9 cellular contexts compared by ENCODE assay signal in the genomic region with DNA sequence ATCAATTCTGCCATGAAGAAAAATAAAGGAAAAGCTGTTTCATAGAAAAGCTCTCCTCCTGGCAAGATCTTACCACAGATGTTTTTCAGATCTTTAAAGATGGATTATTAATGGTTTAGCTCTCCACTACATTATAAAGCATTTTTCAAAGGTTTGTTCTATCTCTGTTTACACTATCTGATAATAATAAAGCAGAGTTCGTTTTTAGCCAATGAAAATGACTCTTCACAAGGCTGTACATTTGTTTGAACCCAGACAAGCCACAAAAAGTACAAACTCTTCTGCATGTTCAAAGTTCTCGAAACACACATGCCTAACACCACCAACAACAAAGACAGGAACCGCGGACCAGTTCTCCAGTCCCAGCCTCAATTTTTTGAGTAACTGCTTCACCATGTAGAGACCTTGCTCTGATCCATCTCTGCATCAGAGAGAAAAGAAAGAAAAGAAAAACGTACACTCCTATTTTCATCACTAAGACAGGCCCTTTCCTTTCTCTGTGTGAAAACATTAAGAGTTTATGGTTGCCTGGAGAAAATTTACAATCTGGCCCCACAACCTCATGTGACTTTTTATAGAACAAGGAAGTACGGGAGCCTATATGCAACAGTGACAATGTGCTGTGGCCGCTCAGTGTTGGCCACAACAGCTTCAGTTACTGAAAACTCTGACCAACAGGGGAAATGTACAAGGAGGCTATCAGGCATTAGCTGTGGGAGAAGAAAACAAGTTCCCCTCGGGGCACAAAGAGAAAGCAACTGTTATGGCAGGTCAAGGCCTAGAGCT.
DNase-seq lines count a peak whose midpoint lies in the region; ATAC-seq and TF ChIP-seq lines count a peak whose summit lies in the region.
"Had no signal": no experiment of that assay in that cellular context is flagged by ENCODE, and none has a peak within 500 bp of the region (broad histone marks: within the 10 kb centered on the region; RNA-seq: fewer than 3 reads in every experiment).

No MANE protein-coding gene starts in this region.

- TF ChIP-seq POLR2A in esophagus muscularis mucosa (IDR thresholded peaks at IDR 0.05; ENCODE audit: low read depth): no peak

- peak overlapping the region; percentile 74 for H3K4me3 Mint-ChIP-seq in activated CD4-positive, alpha-beta T cell treated with anti-CD3 and anti-CD28 coated beads, Interleukin-2, amount 10 ng/mL, durations not matched to agents 24 days and 14 days

- peak overlapping the region; percentile 99 for H3K27ac Mint-ChIP-seq in activated CD4-positive, alpha-beta T cell treated with anti-CD3 and anti-CD28 coated beads, Interleukin-2, amount 10 ng/mL, durations not matched to agents 24 days and 14 days

- WGBS in esophagus muscularis mucosa: 55% methylated on average over 8 of the region's 8 CpGs

- no peak for ATAC-seq in stimulated activated naive CD8-positive, alpha-beta T cell treated with anti-CD3 and anti-CD28 coated beads, Interleukin-15, Interleukin-2, amounts not matched to agents 100 U/mL and 50 U/mL, for 24 hours
- ATAC-seq: HCT116 had no signal

- H3K4me1 ChIP-seq in esophagus muscularis mucosa: peaks cover 13 to 28% (median 21%) of the 10 kb centered on the region in 4 donors

- intact Hi-C loops in activated CD4-positive, alpha-beta T cell treated with anti-CD3 and anti-CD28 coated beads, Interleukin-2, amount 10 ng/mL, durations not matched to agents 24 days and 14 days (cut with micrococcal nuclease): loop anchor here (1.0 to 10.0 kb wide), 8 partner anchors 22 to 1232 kb away; a partner anchor contains a TSS
- intact Hi-C loops in esophagus muscularis mucosa (cut with DNase I): no loop called here

- no peaks in the 10 kb centered on the region for H3K27me3 ChIP-seq in esophagus muscularis mucosa

- TF ChIP-seq EP300 in esophagus muscularis mucosa (IDR thresholded peaks at IDR 0.05): no peak

- no peak overlapping the region for H3K4me3 ChIP-seq in esophagus muscularis mucosa

- no peaks in the 10 kb centered on the region for H3K27me3 Mint-ChIP-seq in activated CD4-positive, alpha-beta T cell treated with anti-CD3 and anti-CD28 coated beads, Interleukin-2, amount 10 ng/mL, durations not matched to agents 24 days and 14 days

- H3K27ac ChIP-seq in esophagus muscularis mucosa (replicated peaks in 1 of 4): peak overlapping the region in 3 of 4 donors; percentile 1 to 34 (median 26)

- peak; percentile 82 for DNase-seq in activated CD4-positive, alpha-beta T cell treated with anti-CD3 and anti-CD28 coated beads, Interleukin-2, amount 10 ng/mL, durations not matched to agents 24 days and 14 days
- DNase-seq in activated CD4-positive, alpha-beta T cell treated with anti-CD3 and anti-CD28 coated beads, Interleukin-2, amount 50 U/mL, for 48 hours: no peak
- peak; percentile 95 to 98 for DNase-seq in NOMO-1 (lab: John Stamatoyannopoulos, UW; ENCODE audit: unreplicated experiment in 2 of 2)
- no peak for DNase-seq in esophagus muscularis mucosa (ENCODE audit: extremely low spot score)
- DNase-seq in stimulated activated naive CD8-positive, alpha-beta T cell treated with anti-CD3 and anti-CD28 coated beads, Interleukin-15, Interleukin-2, amounts not matched to agents 100 U/mL and 50 U/mL, for 24 hours: peak; percentile 24
- DNase-seq in GF-D8 (lab: John Stamatoyannopoulos, UW): no peak
- no peak for DNase-seq in NCI-H128 (lab: John Stamatoyannopoulos, UW; ENCODE audit: unreplicated experiment)
- no peak for DNase-seq in retina

- peaks cover 8% of the 10 kb centered on the region for H3K9me3 Mint-ChIP-seq in activated CD4-positive, alpha-beta T cell treated with anti-CD3 and anti-CD28 coated beads, Interleukin-2, amount 10 ng/mL, durations not matched to agents 24 days and 14 days

- H3K4me1 Mint-ChIP-seq in activated CD4-positive, alpha-beta T cell treated with anti-CD3 and anti-CD28 coated beads, Interleukin-2, amount 10 ng/mL, durations not matched to agents 24 days and 14 days: peaks cover 78% of the 10 kb centered on the region

- no peaks in the 10 kb centered on the region for H3K9me3 ChIP-seq in esophagus muscularis mucosa

- H3K36me3 ChIP-seq in esophagus muscularis mucosa: no peaks in the 10 kb centered on the region

- TF ChIP-seq CTCF in esophagus muscularis mucosa (IDR thresholded peaks at IDR 0.05): no peak

- peaks cover 7% of the 10 kb centered on the region for H3K36me3 Mint-ChIP-seq in activated CD4-positive, alpha-beta T cell treated with anti-CD3 and anti-CD28 coated beads, Interleukin-2, amount 10 ng/mL, durations not matched to agents 24 days and 14 days (ENCODE audit: low read depth)

Comparison
In these comparisons a context has a peak if more than half of its experiments do, and no peak if none do; other contexts are left out.
1. DNase-seq: peak in activated CD4-positive, alpha-beta T cell treated with anti-CD3 and anti-CD28 coated beads, Interleukin-2, amount 10 ng/mL, durations not matched to agents 24 days and 14 days (single experiment), NOMO-1 (2 of 2) and stimulated activated naive CD8-positive, alpha-beta T cell treated with anti-CD3 and anti-CD28 coated beads, Interleukin-15, Interleukin-2, amounts not matched to agents 100 U/mL and 50 U/mL, for 24 hours (single experiment); none in activated CD4-positive, alpha-beta T cell treated with anti-CD3 and anti-CD28 coated beads, Interleukin-2, amount 50 U/mL, for 48 hours (0 of 2), esophagus muscularis mucosa (single experiment), GF-D8 (single experiment), NCI-H128 (single experiment) and retina (single experiment).